Comparison of ENCODE assay signal across 10 cellular contexts in the genomic region with DNA sequence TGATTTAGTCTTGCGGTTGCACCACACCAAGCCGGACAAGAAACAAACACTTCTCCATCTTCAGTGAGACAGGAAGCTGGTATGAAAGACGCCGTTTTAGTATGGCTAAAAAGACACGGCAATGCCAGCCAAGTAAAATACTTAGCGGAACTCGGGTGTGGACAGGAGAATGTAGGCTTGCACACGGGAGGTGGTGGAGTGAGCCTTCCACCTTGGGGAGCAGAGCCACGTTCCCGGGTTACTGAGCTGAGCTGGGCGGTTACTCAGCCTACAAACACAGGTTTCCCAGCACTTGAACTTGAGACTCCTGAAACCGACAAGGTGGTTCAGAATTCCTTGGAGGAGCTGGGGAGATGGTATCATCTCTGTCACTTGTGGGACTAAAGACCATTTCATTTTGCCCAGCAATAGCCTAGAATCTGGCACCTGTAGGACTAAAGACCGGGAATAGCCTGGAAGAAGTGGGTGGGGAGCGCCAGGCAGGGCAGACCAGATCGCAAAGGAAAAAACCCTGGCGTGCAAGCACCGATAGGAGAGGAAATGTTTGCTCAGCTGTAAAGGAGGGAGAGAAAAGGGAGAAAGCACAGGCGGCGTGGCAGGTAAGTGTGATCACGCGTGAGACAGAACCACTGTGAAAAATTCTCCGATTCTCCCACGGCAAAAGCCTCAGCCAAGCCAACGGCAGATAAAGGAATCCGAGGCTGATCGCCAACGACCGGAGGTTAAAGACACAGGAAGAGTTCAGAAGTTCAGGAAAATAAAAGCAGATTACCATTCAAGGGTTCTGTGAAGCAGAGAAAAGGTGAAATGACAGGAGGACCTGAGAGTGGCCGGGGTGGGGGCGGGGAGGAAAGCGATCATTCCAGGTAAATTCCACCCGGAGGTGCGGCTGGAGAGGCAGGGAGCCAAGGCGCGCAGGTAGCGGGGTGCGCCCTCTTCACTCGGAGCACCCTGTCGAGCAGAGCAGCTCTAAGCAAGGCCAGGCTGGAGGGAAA. TPM values are rescaled to one million over a fixed set of nuclear protein-coding genes. Genes with fewer than 3 reads are reported as not detected.
DNase-seq lines count a peak whose midpoint lies in the region; ATAC-seq and TF ChIP-seq lines count a peak whose summit lies in the region.
"Had no signal": no experiment of that assay in that cellular context is flagged by ENCODE, and none has a peak within 500 bp of the region (broad histone marks: within the 10 kb centered on the region; RNA-seq: fewer than 3 reads in every experiment).

No MANE protein-coding gene starts in this region.

- TF ChIP-seq CTCF in Caco-2 (IDR thresholded peaks at IDR 0.05; ENCODE audit: insufficient read depth in 1 of 2, low read depth in 1 of 2, low read length in 1 of 2, severe bottlenecking in 1 of 2, unreplicated experiment in 1 of 2) (peak in 1 of 2 experiments; percentile 25), neural progenitor cell (IDR thresholded peaks at IDR 0.05) (no peak), GM10266 (IDR thresholded peaks at IDR 0.05; ENCODE audit: control insufficient read depth, insufficient read depth, low read depth, missing control alignments) (no peak)

- H3K36me3 ChIP-seq in Caco-2 (ENCODE audit: control insufficient read depth, insufficient read depth, low read length) (no peaks in the 10 kb centered on the region), endocrine pancreas (ENCODE audit: control insufficient read depth, insufficient read depth, low read length) (no peaks in the 10 kb centered on the region), neural progenitor cell (no peaks in the 10 kb centered on the region)

- H2AFZ ChIP-seq in neural progenitor cell (replicated peaks): peak overlapping the region; percentile 87

- H3K4me3 Mint-ChIP-seq in Caco-2 (ENCODE audit: unreplicated experiment): peak overlapping the region; percentile 90
- H3K4me3 Mint-ChIP-seq in neural progenitor cell: peak overlapping the region; percentile 2

- H3K27me3 Mint-ChIP-seq in Caco-2 (ENCODE audit: insufficient read depth, unreplicated experiment): no peaks in the 10 kb centered on the region
- H3K27me3 Mint-ChIP-seq in neural progenitor cell (ENCODE audit: insufficient read depth, low read depth): peaks cover 10% of the 10 kb centered on the region

- peak overlapping the region; percentile 81 for H3K27ac Mint-ChIP-seq in Caco-2 (ENCODE audit: unreplicated experiment)
- no peak overlapping the region for H3K27ac Mint-ChIP-seq in neural progenitor cell

- intact Hi-C loops in Caco-2 (cut with micrococcal nuclease; ENCODE audit: unreplicated experiment): loop anchor here (1.0 to 2.0 kb wide), 3 partner anchors 11 to 32 kb away; no protein-coding TSS in a partner anchor

- peak; percentile 74 to 86 for DNase-seq in Caco-2
- peak; percentile 8 for DNase-seq in MV-4-11 (lab: John Stamatoyannopoulos, UW)
- DNase-seq in neural progenitor cell (ENCODE audit: low spot score): no peak
- DNase-seq in GM10266 (ENCODE audit: extremely low spot score): no peak
- no peak for DNase-seq in RKO (ENCODE audit: low spot score)
- no peak for DNase-seq in cerebellar nuclear complex (lab: John Stamatoyannopoulos, UW)
- DNase-seq: activated CD8-positive, alpha-beta memory T cell treated with anti-CD3 and anti-CD28 coated beads, Interleukin-2, amount 50 U/mL, for 48 hours had no signal

- TSS peak; percentile 96 for BruUV-seq in Caco-2 (replicated peaks; lab: Mats Ljungman, UMichigan)

- H3F3A ChIP-seq in neural progenitor cell (ENCODE audit: low read depth): no peaks in the 10 kb centered on the region

- H3K27ac ChIP-seq in neural progenitor cell: no peak overlapping the region
- H3K27ac ChIP-seq: KMS-11 had no signal

- H3K4me2 ChIP-seq in neural progenitor cell: peak overlapping the region; percentile 73
- H3K4me2 ChIP-seq: KMS-11 had no signal

- H3K79me2 ChIP-seq in neural progenitor cell (ENCODE audit: low read depth): no peaks in the 10 kb centered on the region

- peaks cover 8% of the 10 kb centered on the region for H3K36me3 Mint-ChIP-seq in Caco-2 (ENCODE audit: insufficient read depth, unreplicated experiment)
- H3K36me3 Mint-ChIP-seq in neural progenitor cell: no peaks in the 10 kb centered on the region

- H3K9ac ChIP-seq in endocrine pancreas (ENCODE audit: control insufficient read depth, insufficient read depth, low read length): peak overlapping the region; percentile 5
- H3K9ac ChIP-seq in neural progenitor cell: no peak overlapping the region
- H3K9ac ChIP-seq: KMS-11 had no signal

- POLR2A ChIA-PET in Caco-2 (lab: Charles Lee): interaction anchor here (0.8 kb wide), 1 partner anchor 32 kb away, joined by 3 read pairs; no protein-coding TSS in a partner anchor

- no peaks in the 10 kb centered on the region for H4K20me1 ChIP-seq in neural progenitor cell (ENCODE audit: low read depth)

- H3K4me3 ChIP-seq in Caco-2 (ENCODE audit: low read depth, low read length) (peak overlapping the region; percentile 40), endocrine pancreas (ENCODE audit: control insufficient read depth, insufficient read depth, low read length) (peak overlapping the region; percentile 62), neural progenitor cell (peak overlapping the region; percentile 26)

- no peaks in the 10 kb centered on the region for H3K27me3 ChIP-seq in Caco-2 (replicated peaks; ENCODE audit: control insufficient read depth, insufficient read depth, low read length)
- no peaks in the 10 kb centered on the region for H3K27me3 ChIP-seq in endocrine pancreas (ENCODE audit: control insufficient read depth, insufficient read depth, low read length)
- peaks cover 34% of the 10 kb centered on the region for H3K27me3 ChIP-seq in neural progenitor cell

- H3K4me1 ChIP-seq in Caco-2 (peaks cover 7% of the 10 kb centered on the region), endocrine pancreas (ENCODE audit: control insufficient read depth, insufficient read depth, low read length) (no peaks in the 10 kb centered on the region), neural progenitor cell (no peaks in the 10 kb centered on the region)

- peaks cover 7% of the 10 kb centered on the region for H3K4me1 Mint-ChIP-seq in Caco-2 (ENCODE audit: low read depth, unreplicated experiment)
- peaks cover 6% of the 10 kb centered on the region for H3K4me1 Mint-ChIP-seq in neural progenitor cell

- H3K9me3 ChIP-seq in Caco-2 (no peaks in the 10 kb centered on the region), endocrine pancreas (ENCODE audit: control insufficient read depth, low read length) (no peaks in the 10 kb centered on the region), neural progenitor cell (ENCODE audit: low read depth) (no peaks in the 10 kb centered on the region)

- CTCF ChIA-PET in Caco-2 (lab: Charles Lee): interaction anchor here (0.5 to 2.3 kb wide), 7 partner anchors 11 to 234 kb away, joined by 3 to 21 read pairs (median 7); no protein-coding TSS in a partner anchor

- H3K9me3 Mint-ChIP-seq in Caco-2 (ENCODE audit: unreplicated experiment) (no peaks in the 10 kb centered on the region), neural progenitor cell (peaks cover 3% of the 10 kb centered on the region)

- ATAC-seq in GM21529 (IDR thresholded peaks at IDR 0.05; ENCODE audit: unreplicated experiment): no peak

RNA-seq across cellular contexts. Expression of gene SEPHS1, which starts 35.0 kb away (rescaled TPM):
- total RNA-seq in Caco-2 (2022) (129 and 139 TPM in 2 replicates), neural progenitor cell (ENCODE audit: low replicate concordance) (94.9 and 95.9 TPM in 2 replicates)

Comparison
In these comparisons a context has a peak if more than half of its experiments do, and no peak if none do; other contexts are left out.
1. DNase-seq: peak in Caco-2 (2 of 2) and MV-4-11 (single experiment); none in neural progenitor cell (single experiment), GM10266 (single experiment), RKO (single experiment) and cerebellar nuclear complex (0 of 2).
2. Peak in every context shown above with its lines, with median percentiles within 50 percentile points of each other: H3K4me3 ChIP-seq.